Comparison of ENCODE assay signal across 29 cellular contexts in genomic region chr2:18428516-18428915, GRCh38.
"Had no signal": no experiment of that assay in that cellular context is flagged by ENCODE, and none has a peak within 500 bp of the region (broad histone marks: within the 10 kb centered on the region; RNA-seq: fewer than 3 reads in every experiment).

No MANE protein-coding gene starts in this region.

- H3K9me3 ChIP-seq: colonic mucosa, esophagus muscularis mucosa, esophagus squamous epithelium, gastrocnemius medialis, gastroesophageal sphincter, heart left ventricle, heart right ventricle had no signal

- H3K4me2 ChIP-seq: hepatocyte had no signal

- H3K27me3 ChIP-seq: colonic mucosa, esophagus muscularis mucosa, esophagus squamous epithelium, gastrocnemius medialis, gastroesophageal sphincter, heart left ventricle, heart right ventricle, hepatocyte had no signal

- H3K4me3 Mint-ChIP-seq: dendritic cell treated with granulocyte-macrophage colony-stimulating factor and Interleukin-4, amounts not matched to agents 40 ng/mL and 50 ng/mL, for 4 days; effector memory CD8-positive, alpha-beta T cell; endodermal cell had no signal

- H3K4me1 Mint-ChIP-seq: endodermal cell had no signal

- FAIRE-seq: colon, endometrium, endothelial cell of umbilical vein, frontal cortex had no signal

- H3K79me2 ChIP-seq: hepatocyte had no signal

- DNase-seq: colonic mucosa; cortex of kidney; dermis blood vessel endothelial cell; dorsolateral prefrontal cortex; effector CD4-positive, alpha-beta T cell; effector CD8-positive, alpha-beta T cell; effector memory CD4-positive, alpha-beta T cell; effector memory CD8-positive, alpha-beta T cell; endodermal cell; erythroblast; esophagus squamous epithelium; foreskin fibroblast; foreskin melanocyte; gastrocnemius medialis; glutamatergic neuron; head of caudate nucleus; heart left ventricle; heart right ventricle had no signal

- H3K4me3 ChIP-seq: colonic mucosa, coronary artery, dorsolateral prefrontal cortex, esophagus muscularis mucosa, esophagus squamous epithelium, gastrocnemius medialis, gastroesophageal sphincter, heart left ventricle, heart right ventricle, hepatocyte had no signal

- ATAC-seq: effector memory CD8-positive, alpha-beta T cell; esophagus mucosa; gastrocnemius medialis; gastroesophageal sphincter; heart left ventricle; heart right ventricle had no signal

- H3K9me3 Mint-ChIP-seq: dendritic cell treated with granulocyte-macrophage colony-stimulating factor and Interleukin-4, amounts not matched to agents 40 ng/mL and 50 ng/mL, for 4 days; effector memory CD8-positive, alpha-beta T cell; endodermal cell had no signal

- H3K27ac Mint-ChIP-seq: dendritic cell treated with granulocyte-macrophage colony-stimulating factor and Interleukin-4, amounts not matched to agents 40 ng/mL and 50 ng/mL, for 4 days; effector memory CD8-positive, alpha-beta T cell; endodermal cell had no signal

- H3K36me3 ChIP-seq: colonic mucosa, esophagus muscularis mucosa, esophagus squamous epithelium, gastrocnemius medialis, gastroesophageal sphincter, heart left ventricle, heart right ventricle had no signal

- H3K27ac ChIP-seq: colonic mucosa, coronary artery, dorsolateral prefrontal cortex, epithelial cell of prostate, esophagus muscularis mucosa, esophagus squamous epithelium, gastrocnemius medialis, gastroesophageal sphincter, heart left ventricle, heart right ventricle, hepatocyte had no signal

- H3K4me1 ChIP-seq: colonic mucosa, gastrocnemius medialis, heart left ventricle, heart right ventricle had no signal

- H3K27me3 Mint-ChIP-seq: dendritic cell treated with granulocyte-macrophage colony-stimulating factor and Interleukin-4, amounts not matched to agents 40 ng/mL and 50 ng/mL, for 4 days had no signal

- H2AFZ ChIP-seq: hepatocyte had no signal
